8 cellular contexts compared by ENCODE assay signal in the genomic region with DNA sequence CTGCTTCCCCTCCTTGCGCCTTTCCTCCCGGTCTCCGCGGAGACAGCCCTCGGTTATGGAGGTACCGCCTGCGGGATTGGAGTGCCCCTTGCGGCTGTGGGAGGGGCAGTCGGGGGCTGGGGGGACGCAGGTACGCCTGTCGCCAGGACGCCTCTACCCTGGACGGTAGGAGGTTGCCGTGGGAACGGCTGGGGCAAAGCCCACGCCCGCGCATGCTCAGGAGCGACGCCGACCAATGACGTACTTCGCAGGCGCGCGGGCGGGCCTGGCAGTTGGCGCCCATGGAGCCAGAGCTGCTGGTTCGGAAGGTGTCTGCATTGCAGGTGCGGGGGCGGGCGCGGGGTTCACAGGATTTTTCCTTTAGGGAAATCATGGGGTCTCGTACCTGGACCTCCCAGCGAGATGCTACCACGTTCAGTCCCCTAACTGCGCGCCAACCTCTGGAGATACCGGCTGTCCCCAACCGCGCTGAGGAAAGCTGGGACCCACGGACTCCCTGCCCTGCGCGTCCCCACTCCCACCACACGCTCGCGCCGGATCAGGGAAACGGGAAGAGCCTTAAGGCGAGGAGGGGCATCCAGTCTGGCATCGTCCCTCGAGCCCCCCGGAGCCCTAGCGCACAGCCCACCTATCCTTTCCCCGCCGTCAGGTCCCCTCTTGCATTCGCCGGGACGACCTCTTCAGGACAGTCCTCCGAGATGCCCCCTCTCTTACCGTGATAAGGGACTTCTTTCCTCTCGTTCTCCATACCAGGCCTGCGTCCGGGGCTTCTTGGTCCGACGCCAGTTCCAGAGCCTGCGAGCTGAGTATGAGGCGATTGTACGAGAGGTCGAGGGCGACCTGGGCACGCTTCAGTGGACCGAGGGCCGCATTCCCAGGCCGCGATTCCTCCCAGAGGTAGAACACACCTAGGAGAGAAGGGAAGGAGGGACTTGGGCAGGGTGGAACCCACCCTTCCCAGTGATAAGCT. TPM values are rescaled to one million over a fixed set of nuclear protein-coding genes. Genes with fewer than 3 reads are reported as not detected.
DNase-seq lines count a peak whose midpoint lies in the region; ATAC-seq and TF ChIP-seq lines count a peak whose summit lies in the region.

A gene (plus strand): TSS at position 271 of the 970 bp plus-strand sequence. CDS start 11 bp downstream, at position 282.

- peak; percentile 39 for ATAC-seq in HG03108 (IDR thresholded peaks at IDR 0.05; ENCODE audit: unreplicated experiment)
- ATAC-seq in HG03469 (IDR thresholded peaks at IDR 0.05; ENCODE audit: unreplicated experiment), result no peak

- H3K36me3 ChIP-seq in kidney epithelial cell (ENCODE audit: control insufficient read depth, insufficient read depth, low read length), result no peaks in the 10 kb centered on the region

- H3K4me3 ChIP-seq in kidney epithelial cell (ENCODE audit: low read depth, low read length), result peak within 1 kb of the TSS; percentile 72

- DNase-seq in GM10266 (ENCODE audit: extremely low spot score) (peak; percentile 88), NCI-H446 treated with DMSO at 0.1 percent for 48 hours (lab: John Stamatoyannopoulos, UW) (peak; percentile 49), cerebellum (ENCODE audit: low spot score) (peak; percentile 96), kidney epithelial cell (ENCODE audit: low read depth) (peak; percentile 34)
- DNase-seq in activated CD4-positive, alpha-beta T cell treated with anti-CD3 and anti-CD28 coated beads for 24 hours (ENCODE audit: low read depth in 2 of 2), result peak; percentile 74 to 79
- peak; percentile 68 to 76 for DNase-seq in stimulated activated CD4-positive, alpha-beta T cell treated with anti-CD3 and anti-CD28 coated beads, Interleukin-15, amount 100 ng/mL, for 1 hour (ENCODE audit: low read depth in 1 of 2, low spot score in 1 of 2)

- TF ChIP-seq CTCF in GM10266 (IDR thresholded peaks at IDR 0.05; ENCODE audit: control insufficient read depth, insufficient read depth, low read depth, missing control alignments) (no peak), kidney epithelial cell (IDR thresholded peaks at IDR 0.05; ENCODE audit: insufficient read depth, low read length, poor library complexity, severe bottlenecking) (no peak)

- H3K27me3 ChIP-seq in kidney epithelial cell (ENCODE audit: control insufficient read depth, insufficient read depth, low read length), result no peaks in the 10 kb centered on the region

RNA-seq across cellular contexts. Expression of the gene that starts here (rescaled TPM):
- total RNA-seq in cerebellum (3.1 TPM), kidney epithelial cell (2.5 and 5.3 TPM in 2 replicates)

Comparison
In these comparisons a context has a peak if more than half of its experiments do, and no peak if none do; other contexts are left out.
1. DNase-seq: peak in every context shown above with its lines; median percentile 96 in cerebellum; 88 in GM10266; 76 in activated CD4-positive, alpha-beta T cell treated with anti-CD3 and anti-CD28 coated beads for 24 hours; 72 in stimulated activated CD4-positive, alpha-beta T cell treated with anti-CD3 and anti-CD28 coated beads, Interleukin-15, amount 100 ng/mL, for 1 hour; 49 in NCI-H446 treated with DMSO at 0.1 percent for 48 hours; 34 in kidney epithelial cell.